31 cellular contexts compared by ENCODE assay signal in genomic region chr3:108861401-108861800, GRCh38. TPM values are rescaled to one million over a fixed set of nuclear protein-coding genes. Genes with fewer than 3 reads are reported as not detected.
DNase-seq lines count a peak whose midpoint lies in the region; ATAC-seq and TF ChIP-seq lines count a peak whose summit lies in the region.
"Had no signal": no experiment of that assay in that cellular context is flagged by ENCODE, and none has a peak within 500 bp of the region (broad histone marks: within the 10 kb centered on the region; RNA-seq: fewer than 3 reads in every experiment).

No MANE protein-coding gene starts in this region.

- 41% methylated on average over 1 of the region's 1 CpG for WGBS in right cardiac atrium

- peaks cover 9 to 53% (median 35%) of the 10 kb centered on the region in 4 donors for H3K4me1 Mint-ChIP-seq in CD4-positive, CD25-positive, alpha-beta regulatory T cell
- H3K4me1 Mint-ChIP-seq in CD4-positive, alpha-beta memory T cell: peaks cover 42 to 67% (median 50%) of the 10 kb centered on the region in 4 donors
- H3K4me1 Mint-ChIP-seq in WTC11: peaks cover 47% of the 10 kb centered on the region
- H3K4me1 Mint-ChIP-seq in central memory CD8-positive, alpha-beta T cell: peaks cover 39% of the 10 kb centered on the region

- H3K27ac Mint-ChIP-seq in CD4-positive, CD25-positive, alpha-beta regulatory T cell: peak overlapping the region; percentile 39 to 89 (median 39)
- peak overlapping the region; percentile 12 to 94 (median 90) for H3K27ac Mint-ChIP-seq in CD4-positive, alpha-beta memory T cell
- H3K27ac Mint-ChIP-seq in WTC11: peak overlapping the region; percentile 33; the same call in 1 of the 2 replicates
- H3K27ac Mint-ChIP-seq in central memory CD8-positive, alpha-beta T cell (ENCODE audit: low read depth): peak overlapping the region; percentile 91
- H3K27ac Mint-ChIP-seq: IgD-negative memory B cell, memory B cell had no signal

- ATAC-seq in CD4-positive, CD25-positive, alpha-beta regulatory T cell (ENCODE audit: low read depth in 2 of 2): no peak
- no peak for ATAC-seq in WTC11
- no peak for ATAC-seq in central memory CD8-positive, alpha-beta T cell (replicated peaks; ENCODE audit: extremely low read depth, poor library complexity, severe bottlenecking)
- no peak for ATAC-seq in right cardiac atrium
- ATAC-seq in HG02884 (IDR thresholded peaks at IDR 0.05; ENCODE audit: unreplicated experiment): no peak
- ATAC-seq: esophagus mucosa, left lung, sciatic nerve had no signal

- H3K36me3 ChIP-seq in CD4-positive, CD25-positive, alpha-beta regulatory T cell (ENCODE audit: control insufficient read depth, insufficient read depth, low read length): peaks cover 14% of the 10 kb centered on the region
- peaks cover 16% of the 10 kb centered on the region for H3K36me3 ChIP-seq in CD4-positive, alpha-beta memory T cell (ENCODE audit: insufficient read depth, low read length)
- H3K36me3 ChIP-seq: BLaER1 treated with 17β-estradiol and CSF1 and Interleukin-3, amounts not matched to agents 10 nM and 100 nM; cardiac muscle cell; left lung; neutrophil; SJCRH30 had no signal

- no peak overlapping the region for H3K4me3 ChIP-seq in CD4-positive, CD25-positive, alpha-beta regulatory T cell (ENCODE audit: low read depth, low read length)
- H3K4me3 ChIP-seq in CD4-positive, alpha-beta memory T cell (ENCODE audit: low read length in 2 of 2): no peak overlapping the region
- H3K4me3 ChIP-seq in right cardiac atrium (ENCODE audit: low read length): no peak overlapping the region
- H3K4me3 ChIP-seq: BLaER1 treated with 17β-estradiol and CSF1 and Interleukin-3, amounts not matched to agents 10 nM and 100 nM; cardiac muscle cell; GM23248; left lung; SJCRH30; testis had no signal

- H3K4me3 Mint-ChIP-seq in CD4-positive, CD25-positive, alpha-beta regulatory T cell: peak overlapping the region in 2 of 4 donors; percentile 2 to 11
- H3K4me3 Mint-ChIP-seq in CD4-positive, alpha-beta memory T cell: peak overlapping the region in 2 of 8 donors; percentile 16 to 69
- no peak overlapping the region for H3K4me3 Mint-ChIP-seq in WTC11
- no peak overlapping the region for H3K4me3 Mint-ChIP-seq in central memory CD8-positive, alpha-beta T cell
- H3K4me3 Mint-ChIP-seq: IgD-negative memory B cell; memory B cell; stimulated activated naive CD8-positive, alpha-beta T cell treated with anti-CD3 and anti-CD28 coated beads, Interleukin-15, Interleukin-2, amounts not matched to agents 100 ng/mL and 50 ng/mL, for 24 hours had no signal

- peaks cover 0 to 8% of the 10 kb centered on the region in 2 experiments for H3K9me3 ChIP-seq in CD4-positive, CD25-positive, alpha-beta regulatory T cell (ENCODE audit: control insufficient read depth in 2 of 2, low read length in 2 of 2)
- H3K9me3 ChIP-seq in CD4-positive, alpha-beta memory T cell (ENCODE audit: control insufficient read depth in 1 of 2, low read length in 2 of 2): no peaks in the 10 kb centered on the region
- no peaks in the 10 kb centered on the region for H3K9me3 ChIP-seq in right cardiac atrium (ENCODE audit: control insufficient read depth, low read length)
- H3K9me3 ChIP-seq: BLaER1 treated with 17β-estradiol and CSF1 and Interleukin-3, amounts not matched to agents 10 nM and 100 nM; neutrophil; SJCRH30; testis had no signal

- no peak for TF ChIP-seq CTCF in WTC11 (IDR thresholded peaks at IDR 0.05)

- peaks cover 54% of the 10 kb centered on the region for H3K36me3 Mint-ChIP-seq in CD4-positive, CD25-positive, alpha-beta regulatory T cell
- peaks cover 82 to 84% of the 10 kb centered on the region in 2 donors for H3K36me3 Mint-ChIP-seq in CD4-positive, alpha-beta memory T cell
- peaks cover 11% of the 10 kb centered on the region for H3K36me3 Mint-ChIP-seq in WTC11
- H3K36me3 Mint-ChIP-seq in central memory CD8-positive, alpha-beta T cell (ENCODE audit: insufficient read depth): peaks cover 37% of the 10 kb centered on the region
- H3K36me3 Mint-ChIP-seq: memory B cell had no signal

- CTCF ChIA-PET in CD4-positive, alpha-beta memory T cell (lab: Charles Lee; ENCODE audit: partially characterized antibody): interaction anchor here (2.5 kb wide), 1 partner anchor 43 kb away, joined by 8 read pairs; no protein-coding TSS in a partner anchor
- CTCF ChIA-PET in WTC11 (lab: Charles Lee): no interaction called here

- peak overlapping the region; percentile 62 for H3K27ac ChIP-seq in CD4-positive, CD25-positive, alpha-beta regulatory T cell (ENCODE audit: insufficient read depth, low read length, poor library complexity, severe bottlenecking)
- H3K27ac ChIP-seq in CD4-positive, alpha-beta memory T cell (ENCODE audit: low read depth, low read length): no peak overlapping the region
- H3K27ac ChIP-seq in right cardiac atrium (ENCODE audit: low read length): no peak overlapping the region
- H3K27ac ChIP-seq: BLaER1 treated with 17β-estradiol and CSF1 and Interleukin-3, amounts not matched to agents 10 nM and 100 nM; cardiac muscle cell; GM23248; left lung; neutrophil; SJCRH30; testis had no signal

- intact Hi-C loops in CD4-positive, alpha-beta memory T cell (cut with micrococcal nuclease): no loop called here
- intact Hi-C loops in right cardiac atrium (cut with DNase I): no loop called here

- H3K9me3 Mint-ChIP-seq in CD4-positive, CD25-positive, alpha-beta regulatory T cell: peaks cover 0 to 11% (median 2%) of the 10 kb centered on the region in 7 donors
- H3K9me3 Mint-ChIP-seq in CD4-positive, alpha-beta memory T cell: peaks cover 0 to 25% (median 8%) of the 10 kb centered on the region in 8 donors
- H3K9me3 Mint-ChIP-seq in WTC11: peaks cover 18% of the 10 kb centered on the region
- H3K9me3 Mint-ChIP-seq in central memory CD8-positive, alpha-beta T cell: no peaks in the 10 kb centered on the region

- H3K27me3 Mint-ChIP-seq in CD4-positive, CD25-positive, alpha-beta regulatory T cell: no peaks in the 10 kb centered on the region
- H3K27me3 Mint-ChIP-seq in CD4-positive, alpha-beta memory T cell: no peaks in the 10 kb centered on the region
- H3K27me3 Mint-ChIP-seq in WTC11 (ENCODE audit: low read depth): no peaks in the 10 kb centered on the region
- no peaks in the 10 kb centered on the region for H3K27me3 Mint-ChIP-seq in central memory CD8-positive, alpha-beta T cell
- H3K27me3 Mint-ChIP-seq: stimulated activated naive CD8-positive, alpha-beta T cell treated with anti-CD3 and anti-CD28 coated beads, Interleukin-15, Interleukin-2, amounts not matched to agents 100 ng/mL and 50 ng/mL, for 24 hours had no signal

- DNase-seq in CD4-positive, CD25-positive, alpha-beta regulatory T cell: no peak
- no peak for DNase-seq in CD4-positive, alpha-beta memory T cell
- DNase-seq in WTC11 (ENCODE audit: low spot score) (no peak), right cardiac atrium (no peak), NCI-H510A treated with DMSO at 0.1 percent for 48 hours (lab: John Stamatoyannopoulos, UW) (no peak), OCI-M2 (lab: John Stamatoyannopoulos, UW; ENCODE audit: unreplicated experiment) (no peak)
- DNase-seq in central memory CD8-positive, alpha-beta T cell (ENCODE audit: low spot score in 2 of 2): no peak
- DNase-seq: activated CD4-positive, alpha-beta T cell treated with anti-CD3 and anti-CD28 coated beads, Interleukin-2, amount 50 U/mL, for 4 hours; activated CD4-positive, CD25-positive, alpha-beta regulatory T cell; activated effector memory CD4-positive, alpha-beta T cell treated with anti-CD3 and anti-CD28 coated beads, Interleukin-2, amount 50 U/mL, for 16 hours; GM23248; left lung; MV-4-11; NCI-H1694; NCI-H2171; NCI-H510A; RPMI8226; SJCRH30; stimulated activated CD8-positive, alpha-beta memory T cell treated with anti-CD3 and anti-CD28 coated beads, Interleukin-4, amount 100 ng/mL, for 48 hours; testis had no signal

- H3K27me3 ChIP-seq in CD4-positive, CD25-positive, alpha-beta regulatory T cell (ENCODE audit: control insufficient read depth, insufficient read depth, low read length): no peaks in the 10 kb centered on the region
- no peaks in the 10 kb centered on the region for H3K27me3 ChIP-seq in CD4-positive, alpha-beta memory T cell (ENCODE audit: insufficient read depth, low read length)
- H3K27me3 ChIP-seq in right cardiac atrium (ENCODE audit: control insufficient read depth, insufficient read depth): no peaks in the 10 kb centered on the region
- H3K27me3 ChIP-seq: BLaER1 treated with 17β-estradiol and CSF1 and Interleukin-3, amounts not matched to agents 10 nM and 100 nM; cardiac muscle cell; left lung; neutrophil; testis had no signal

- POLR2A ChIA-PET in CD4-positive, alpha-beta memory T cell (lab: Charles Lee; ENCODE audit: partially characterized antibody): interaction anchor here (0.7 to 1.2 kb wide), 2 partner anchors 272 to 972 kb away, joined by 3 read pairs; partner anchors contain the start of genes CIP2A and DZIP3
- POLR2A ChIA-PET in WTC11 (lab: Charles Lee): no interaction called here

- peaks cover 28% of the 10 kb centered on the region for H3K4me1 ChIP-seq in CD4-positive, CD25-positive, alpha-beta regulatory T cell (ENCODE audit: control insufficient read depth, insufficient read depth, low read length, poor library complexity, severe bottlenecking)
- peaks cover 37% of the 10 kb centered on the region for H3K4me1 ChIP-seq in CD4-positive, alpha-beta memory T cell (ENCODE audit: insufficient read depth, low read length)
- H3K4me1 ChIP-seq in right cardiac atrium (ENCODE audit: control insufficient read depth, insufficient read depth, low read length): no peaks in the 10 kb centered on the region
- H3K4me1 ChIP-seq: BLaER1 treated with 17β-estradiol and CSF1 and Interleukin-3, amounts not matched to agents 10 nM and 100 nM; left lung; SJCRH30; testis had no signal

TF ChIP-seq in WTC11, 78 proteins besides CTCF, POLR2A, EP300 and RAD21 (continues in another document):
- no peak for TF ChIP-seq ZNF416 (CRISPR knock-in tag; IDR thresholded peaks at IDR 0.05)
- no peak for TF ChIP-seq GTF2I (CRISPR knock-in tag; conservative IDR thresholded peaks at IDR 0.05)
- TF ChIP-seq GRHL2 (CRISPR knock-in tag; IDR thresholded peaks at IDR 0.05; ENCODE audit: insufficient replicate concordance, severe bottlenecking): no peak
- TF ChIP-seq ZNF121 (CRISPR knock-in tag; IDR thresholded peaks at IDR 0.05): no peak
- no peak for TF ChIP-seq KAT7 (CRISPR knock-in tag; IDR thresholded peaks at IDR 0.05; ENCODE audit: borderline replicate concordance)
- no peak for TF ChIP-seq ESRRA (CRISPR knock-in tag; IDR thresholded peaks at IDR 0.05; ENCODE audit: borderline replicate concordance)
- TF ChIP-seq ZNF232 (CRISPR knock-in tag; IDR thresholded peaks at IDR 0.05): no peak
- TF ChIP-seq ETV6 (CRISPR knock-in tag; IDR thresholded peaks at IDR 0.05): no peak
- TF ChIP-seq ZNF263 (CRISPR knock-in tag; IDR thresholded peaks at IDR 0.05; ENCODE audit: low read depth): no peak
- TF ChIP-seq ZNF396 (CRISPR knock-in tag; IDR thresholded peaks at IDR 0.05; ENCODE audit: borderline replicate concordance): no peak

RNA-seq across cellular contexts. Expression of gene TRAT1, which starts 38.8 kb away (rescaled TPM):
- total RNA-seq in CD4-positive, CD25-positive, alpha-beta regulatory T cell: 85.0 TPM
- polyA plus RNA-seq in CD4-positive, CD25-positive, alpha-beta regulatory T cell: 100 to 1,000 TPM; 120 to 167 (median 142) TPM
- total RNA-seq in CD4-positive, alpha-beta memory T cell: 100 to 1,000 TPM; 164 to 169 TPM
- 100 to 1,000 TPM; 227 to 367 TPM for polyA plus RNA-seq in CD4-positive, alpha-beta memory T cell
- total RNA-seq in WTC11 (2021) (0.11 TPM in 2 of 3 replicates, not detected in the other), right cardiac atrium (under 1 TPM in 3 of 4 donors, not detected in 1; 0.18 to 0.31 (median 0.20) TPM)
- polyA plus RNA-seq in right cardiac atrium: not detected
- total RNA-seq: cardiac muscle cell, fibroblast of villous mesenchyme, GM23248, HT-29, SJCRH30 had no signal
- polyA plus RNA-seq: cardiac muscle cell, GM23248 had no signal

Comparison
In these comparisons a context has a peak if more than half of its experiments do, and no peak if none do; other contexts are left out.
1. H3K27ac Mint-ChIP-seq: peak in every context shown above with its lines; median percentile 91 in central memory CD8-positive, alpha-beta T cell; 90 in CD4-positive, alpha-beta memory T cell; 39 in CD4-positive, CD25-positive, alpha-beta regulatory T cell; 33 in WTC11.
2. RNA of gene TRAT1, which starts 38.8 kb away (total RNA-seq): 164 to 169 TPM in CD4-positive, alpha-beta memory T cell and 85.0 TPM in CD4-positive, CD25-positive, alpha-beta regulatory T cell (single experiment); 0.18 to 0.31 TPM in right cardiac atrium and 0.11 TPM in WTC11; every median in the first group is over 10 times any median in the second.